ENCODE assay signal across 6 cellular contexts in genomic region chr5:154069854-154070253, GRCh38. TPM values are rescaled to one million over a fixed set of nuclear protein-coding genes. Genes with fewer than 3 reads are reported as not detected.
A peak's percentile ranks its signal among the peaks of the same experiment; 100 is the strongest.
DNase-seq lines count a peak whose midpoint lies in the region; ATAC-seq, FAIRE-seq and TF ChIP-seq lines count a peak whose summit lies in the region.
"Not testable (repeated sequence)": the region's sequence is repeated elsewhere in the genome, so short reads cannot be mapped to it uniquely, and the experiment has no call there.

No MANE protein-coding gene starts in this region.

- not testable (repeated sequence) for FAIRE-seq in HepG2 (lab: Jason Lieb, UNC); small intestine (lab: Jason Lieb, UNC)

- peaks cover 16% of the 10 kb centered on the region for H3K27me3 Mint-ChIP-seq in T-helper 17 cell

- TF ChIP-seq RAD21 in HepG2 (CRISPR knock-in tag; IDR thresholded peaks at IDR 0.05), result not testable (repeated sequence)

- CTCF ChIA-PET in HepG2 (lab: Yijun Ruan, JAX; ENCODE audit: low intra/inter-chr PET ratio, low total read pairs), result interaction anchor here (1.3 kb wide), 1 partner anchor 336 kb away, joined by 4 read pairs; no protein-coding TSS in a partner anchor

- POLR2A ChIA-PET in HepG2 (lab: Yijun Ruan, JAX), result not testable (repeated sequence)

- TF ChIP-seq EP300 in HepG2 (IDR thresholded peaks at IDR 0.05; ENCODE audit: low read depth in 2 of 2, low read length in 2 of 2); HepG2 (CRISPR knock-in tag; IDR thresholded peaks at IDR 0.05; ENCODE audit: borderline replicate concordance): not testable (repeated sequence)

- DNase-seq in NCI-H69 (lab: John Stamatoyannopoulos, UW) (peak; percentile 41), colonic mucosa (peak; percentile 29), small intestine (peak; percentile 95)
- not testable (repeated sequence) for DNase-seq in T-helper 17 cell; HepG2 (ENCODE audit: low spot score)

- not testable (repeated sequence) for TF ChIP-seq POLR2A in HepG2 (IDR thresholded peaks at IDR 0.05; ENCODE audit: insufficient read depth in 1 of 2, low read depth in 2 of 2, low read length in 2 of 2)

- BruUV-seq in HepG2 (replicated peaks; lab: Mats Ljungman, UMichigan), result not testable (repeated sequence)

- WGBS in HepG2 (ENCODE audit: low lambda C conversion rate), result 12% methylated on average over 4 of the region's 5 CpGs
- WGBS in small intestine, 3 donors, result 29 to 67% (median 49%) methylated on average over 5 of the region's 5 CpGs

- not testable (repeated sequence) for H3K4me3 Mint-ChIP-seq in T-helper 17 cell

- peak overlapping the region; percentile 42 for H3K27ac ChIP-seq in 22Rv1
- not testable (repeated sequence) for H3K27ac ChIP-seq in colonic mucosa; HepG2 (ENCODE audit: extremely low read length, insufficient read depth, low read length)
- peak overlapping the region in 1 of 2 donors; percentile 69 for H3K27ac ChIP-seq in small intestine (ENCODE audit: low read depth in 1 of 2, low read length in 1 of 2)

- not testable (repeated sequence) for ATAC-seq in T-helper 17 cell, HepG2

- H3K27me3 ChIP-seq in colonic mucosa; HepG2 (ENCODE audit: control insufficient read depth in 1 of 2, insufficient read depth in 2 of 2, low read length in 2 of 2); small intestine (ENCODE audit: control insufficient read depth in 2 of 2, insufficient read depth in 2 of 2, low read length in 2 of 2): not testable (repeated sequence)

- not testable (repeated sequence) for H3K4me1 ChIP-seq in colonic mucosa; small intestine (ENCODE audit: control insufficient read depth in 2 of 2, insufficient read depth in 1 of 2, low read depth in 1 of 2, low read length in 1 of 2)
- peaks cover 19% of the 10 kb centered on the region; the same call in 1 of the 2 replicates for H3K4me1 ChIP-seq in HepG2 (ENCODE audit: insufficient read depth, low read length)

- not testable (repeated sequence) for H3K9ac ChIP-seq in colonic mucosa (ENCODE audit: low read depth in 2 of 2, low read length in 2 of 2); HepG2 (ENCODE audit: insufficient read depth, low read depth, low read length)

- peaks cover 11% of the 10 kb centered on the region for H3K4me1 Mint-ChIP-seq in T-helper 17 cell

- H3K36me3 ChIP-seq in colonic mucosa; HepG2 (replicated peaks in 1 of 2; ENCODE audit: control insufficient read depth in 1 of 2, insufficient read depth in 2 of 2, low read length in 2 of 2); small intestine (ENCODE audit: control insufficient read depth in 2 of 2, insufficient read depth in 2 of 2, low read length in 2 of 2): not testable (repeated sequence)

- intact Hi-C loops in colonic mucosa (cut with DNase I), result loop anchor here (10.0 kb wide), 1 partner anchor 545 kb away; no protein-coding TSS in a partner anchor
- intact Hi-C loops in HepG2 (cut with micrococcal nuclease; ENCODE audit: unreplicated experiment), result loop anchor here (5.0 kb wide), 2 partner anchors 397 to 572 kb away; no protein-coding TSS in a partner anchor

- H4K20me1 ChIP-seq in HepG2 (ENCODE audit: insufficient read depth, low read length), result not testable (repeated sequence)

- in situ Hi-C loops in HepG2 (cut with HindIII; ENCODE audit: extremely low pct_ligation_motif_present, low pct_unique_long_range_greater_than_20kb), result loop anchor here (5.0 to 25.0 kb wide), 3 partner anchors 117 to 542 kb away; no protein-coding TSS in a partner anchor

- not testable (repeated sequence) for H3K4me2 ChIP-seq in HepG2 (ENCODE audit: low read depth, low read length)

- not testable (repeated sequence) for H3K79me2 ChIP-seq in HepG2 (ENCODE audit: insufficient read depth, low read length)

- H3K4me3 ChIP-seq in colonic mucosa; HepG2 (replicated peaks in 1 of 3; ENCODE audit: insufficient read depth in 1 of 3, low read depth in 2 of 3, low read length in 3 of 3); small intestine (ENCODE audit: low read depth in 1 of 2, low read length in 2 of 2): not testable (repeated sequence)

- not testable (repeated sequence) for H3K9me3 ChIP-seq in T-helper 17 cell (ENCODE audit: control insufficient read depth, low read length, poor library complexity, severe bottlenecking); colonic mucosa; HepG2 (ENCODE audit: low read length); small intestine (ENCODE audit: control insufficient read depth, low read depth)

- TF ChIP-seq CTCF in 22Rv1 (IDR thresholded peaks at IDR 0.05); colonic mucosa (IDR thresholded peaks at IDR 0.05); HepG2 (CRISPR knock-in tag; IDR thresholded peaks at IDR 0.05): not testable (repeated sequence)

- H2AFZ ChIP-seq in HepG2 (ENCODE audit: low read length), result not testable (repeated sequence)

- H3K36me3 Mint-ChIP-seq in T-helper 17 cell (ENCODE audit: low read depth), result not testable (repeated sequence)

- peak overlapping the region; percentile 57 for H3K27ac Mint-ChIP-seq in T-helper 17 cell

TF ChIP-seq in HepG2, 621 proteins besides CTCF, POLR2A, EP300 and RAD21:
- peak; percentile 42; the same call in 1 of the 2 replicates for TF ChIP-seq TOPORS (CRISPR knock-in tag; IDR thresholded peaks at IDR 0.05)
TF ChIP-seq in HepG2: peak in this region for 1; not testable (repeated sequence) for 620.

RNA-seq across cellular contexts. Expression of gene MFAP3, which starts 31.1 kb away (rescaled TPM):
- 10 to 100 TPM; 18.0 to 19.3 TPM for total RNA-seq in T-helper 17 cell
- 10 to 100 TPM; 20.0 to 32.4 TPM for total RNA-seq in colonic mucosa
- 23.7 and 28.3 TPM in 2 replicates for total RNA-seq in HepG2 (2016; rRNA removed; fragmentation: Illumina TruSeq; extraction: Trizol)
- 4.1 and 4.8 TPM in 2 replicates for total RNA-seq in HepG2 (2016; cell fraction: cytosol; rRNA removed; fragmentation: Illumina TruSeq; extraction: Trizol; ENCODE audit: low read depth)
- 22.8 and 28.6 TPM in 2 replicates for total RNA-seq in HepG2 (2016; cell fraction: insoluble cytoplasmic fraction; rRNA removed; fragmentation: Illumina TruSeq; extraction: Trizol)
- 10.2 and 11.6 TPM in 2 replicates for total RNA-seq in HepG2 (2016; cell fraction: membrane; rRNA removed; fragmentation: Illumina TruSeq; extraction: Trizol)
- total RNA-seq in HepG2 (2016; cell fraction: nucleus; rRNA removed; fragmentation: Illumina TruSeq; extraction: Trizol), result 40.4 and 41.7 TPM in 2 replicates
- 12.1 and 15.0 TPM in 2 replicates for polyA plus RNA-seq in HepG2 (2011; rRNA removed)
- polyA plus RNA-seq in HepG2 (2011; cell fraction: cytosol; rRNA removed), result 7.6 and 11.8 TPM in 2 replicates
- 7.7 and 11.7 TPM in 2 replicates for polyA plus RNA-seq in HepG2 (2011; cell fraction: nucleus; rRNA removed)
- 13.2 and 17.6 TPM in 2 replicates for polyA plus RNA-seq in HepG2 (2012)
- 0.60 and 0.97 TPM in 2 replicates for polyA plus RNA-seq in HepG2 (2016; cell fraction: cytosol; fragmentation: Illumina TruSeq; extraction: Trizol; ENCODE audit: low read depth)
- polyA plus RNA-seq in HepG2 (2016; cell fraction: insoluble cytoplasmic fraction; fragmentation: Illumina TruSeq; extraction: Trizol; ENCODE audit: low read depth), result 8.7 and 8.8 TPM in 2 replicates
- polyA plus RNA-seq in HepG2 (2016; cell fraction: membrane; fragmentation: Illumina TruSeq; extraction: Trizol; ENCODE audit: low read depth), result 1.9 and 2.0 TPM in 2 replicates
- 14.7 and 15.0 TPM in 2 replicates for polyA plus RNA-seq in HepG2 (2016; cell fraction: nucleus; fragmentation: Illumina TruSeq; extraction: Trizol; ENCODE audit: insufficient read depth, low read depth)
- polyA minus RNA-seq in HepG2 (2011; rRNA and poly(A)+ RNA removed; ENCODE audit: low replicate concordance), result 50.5 and 94.9 TPM in 2 replicates
- 28.2 and 37.9 TPM in 2 replicates for polyA minus RNA-seq in HepG2 (2011; cell fraction: cytosol; rRNA and poly(A)+ RNA removed)
- 38.4 and 56.7 TPM in 2 replicates for polyA minus RNA-seq in HepG2 (2011; cell fraction: nucleus; rRNA and poly(A)+ RNA removed)
- 10 to 100 TPM in 1 of 3 donors, 1 to 10 TPM in 2; 4.2 to 12.6 (median 4.6) TPM for polyA plus RNA-seq in small intestine

RNA-seq across cellular contexts. Expression of gene FAM114A2, which starts 31.1 kb away (rescaled TPM):
- total RNA-seq in T-helper 17 cell, result 10 to 100 TPM; 21.9 to 25.8 TPM
- 10 to 100 TPM; 15.8 to 16.0 TPM for total RNA-seq in colonic mucosa
- total RNA-seq in HepG2 (2016; rRNA removed; fragmentation: Illumina TruSeq; extraction: Trizol), result 11.4 and 17.4 TPM in 2 replicates
- 37.9 and 43.5 TPM in 2 replicates for total RNA-seq in HepG2 (2016; cell fraction: cytosol; rRNA removed; fragmentation: Illumina TruSeq; extraction: Trizol; ENCODE audit: low read depth)
- total RNA-seq in HepG2 (2016; cell fraction: insoluble cytoplasmic fraction; rRNA removed; fragmentation: Illumina TruSeq; extraction: Trizol), result 13.7 and 19.1 TPM in 2 replicates
- total RNA-seq in HepG2 (2016; cell fraction: membrane; rRNA removed; fragmentation: Illumina TruSeq; extraction: Trizol), result 12.0 and 12.7 TPM in 2 replicates
- 10.9 and 11.5 TPM in 2 replicates for total RNA-seq in HepG2 (2016; cell fraction: nucleus; rRNA removed; fragmentation: Illumina TruSeq; extraction: Trizol)
- 4.8 and 6.9 TPM in 2 replicates for polyA plus RNA-seq in HepG2 (2011; rRNA removed)
- polyA plus RNA-seq in HepG2 (2011; cell fraction: cytosol; rRNA removed), result 2.8 and 4.0 TPM in 2 replicates
- polyA plus RNA-seq in HepG2 (2011; cell fraction: nucleus; rRNA removed), result 5.4 and 6.8 TPM in 2 replicates
- polyA plus RNA-seq in HepG2 (2012), result 6.4 and 6.9 TPM in 2 replicates
- 2.1 and 3.2 TPM in 2 replicates for polyA plus RNA-seq in HepG2 (2016; cell fraction: cytosol; fragmentation: Illumina TruSeq; extraction: Trizol; ENCODE audit: low read depth)
- polyA plus RNA-seq in HepG2 (2016; cell fraction: insoluble cytoplasmic fraction; fragmentation: Illumina TruSeq; extraction: Trizol; ENCODE audit: low read depth), result 13.0 and 14.4 TPM in 2 replicates
- polyA plus RNA-seq in HepG2 (2016; cell fraction: membrane; fragmentation: Illumina TruSeq; extraction: Trizol; ENCODE audit: low read depth), result 2.0 and 2.5 TPM in 2 replicates
- 10.6 and 11.0 TPM in 2 replicates for polyA plus RNA-seq in HepG2 (2016; cell fraction: nucleus; fragmentation: Illumina TruSeq; extraction: Trizol; ENCODE audit: insufficient read depth, low read depth)
- 7.4 and 10.9 TPM in 2 replicates for polyA minus RNA-seq in HepG2 (2011; rRNA and poly(A)+ RNA removed; ENCODE audit: low replicate concordance)
- polyA minus RNA-seq in HepG2 (2011; cell fraction: cytosol; rRNA and poly(A)+ RNA removed), result 7.2 and 8.1 TPM in 2 replicates
- polyA minus RNA-seq in HepG2 (2011; cell fraction: nucleus; rRNA and poly(A)+ RNA removed), result 15.3 and 18.9 TPM in 2 replicates
- polyA plus RNA-seq in small intestine, result 10 to 100 TPM in 1 of 3 donors, 1 to 10 TPM in 2; 7.2 to 11.6 (median 10.0) TPM
